ENCODE assay signal across 9 cellular contexts in genomic region chr14:64410084-64410774, GRCh38. TPM values are rescaled to one million over a fixed set of nuclear protein-coding genes. Genes with fewer than 3 reads are reported as not detected.
A peak's percentile ranks its signal among the peaks of the same experiment; 100 is the strongest.
DNase-seq lines count a peak whose midpoint lies in the region; ATAC-seq lines count a peak whose summit lies in the region.
"Had no signal": no experiment of that assay in that cellular context is flagged by ENCODE, and none has a peak within 500 bp of the region (broad histone marks: within the 10 kb centered on the region; RNA-seq: fewer than 3 reads in every experiment).

No MANE protein-coding gene starts in this region.

- DNase-seq in A172 (ENCODE audit: low spot score) (peak; percentile 40), HCEC 1CT (peak; percentile 53), iPS-NIHi7 (ENCODE audit: extremely low spot score) (peak; percentile 63), amniotic stem cell (lab: John Stamatoyannopoulos, UW) (no peak)
- no peak for DNase-seq in activated T-helper 1 cell treated with anti-CD3 and anti-CD28 coated beads, Interleukin-12 subunit alpha, Interleukin-12 subunit beta, Interleukin-2, Interleukin-4 antibody, amounts not matched to agents 30 ng/mL and 10 ng/mL and 1 ng/mL, durations not matched to agents 14 hours and 24 hours and 36 hours (ENCODE audit: low spot score)
- DNase-seq: CD4-positive, alpha-beta memory T cell had no signal

- H3K4me1 Mint-ChIP-seq in activated T-helper 1 cell treated with anti-CD3 and anti-CD28 coated beads, Interleukin-12 subunit alpha, Interleukin-12 subunit beta, Interleukin-2, Interleukin-4 antibody, amounts not matched to agents 30 ng/mL and 10 ng/mL and 1 ng/mL, durations not matched to agents 14 hours and 24 hours and 36 hours (ENCODE audit: low read depth): peaks cover 40% of the 10 kb centered on the region
- H3K4me1 Mint-ChIP-seq: CD4-positive, alpha-beta memory T cell had no signal

- ATAC-seq in GM19397 (IDR thresholded peaks at IDR 0.05; ENCODE audit: unreplicated experiment) (no peak), HG03025 (IDR thresholded peaks at IDR 0.05; ENCODE audit: low FRiP score, unreplicated experiment) (no peak), GM21367 (IDR thresholded peaks at IDR 0.05; ENCODE audit: unreplicated experiment) (no peak)

- no peak overlapping the region for H3K4me3 Mint-ChIP-seq in activated T-helper 1 cell treated with anti-CD3 and anti-CD28 coated beads, Interleukin-12 subunit alpha, Interleukin-12 subunit beta, Interleukin-2, Interleukin-4 antibody, amounts not matched to agents 30 ng/mL and 10 ng/mL and 1 ng/mL, durations not matched to agents 14 hours and 24 hours and 36 hours
- H3K4me3 Mint-ChIP-seq: CD4-positive, alpha-beta memory T cell had no signal

- no peaks in the 10 kb centered on the region for H3K27me3 Mint-ChIP-seq in activated T-helper 1 cell treated with anti-CD3 and anti-CD28 coated beads, Interleukin-12 subunit alpha, Interleukin-12 subunit beta, Interleukin-2, Interleukin-4 antibody, amounts not matched to agents 30 ng/mL and 10 ng/mL and 1 ng/mL, durations not matched to agents 14 hours and 24 hours and 36 hours (ENCODE audit: insufficient read depth)
- H3K27me3 Mint-ChIP-seq: CD4-positive, alpha-beta memory T cell had no signal

- peak overlapping the region; percentile 49 for H3K27ac Mint-ChIP-seq in activated T-helper 1 cell treated with anti-CD3 and anti-CD28 coated beads, Interleukin-12 subunit alpha, Interleukin-12 subunit beta, Interleukin-2, Interleukin-4 antibody, amounts not matched to agents 30 ng/mL and 10 ng/mL and 1 ng/mL, durations not matched to agents 14 hours and 24 hours and 36 hours

- intact Hi-C loops in activated T-helper 1 cell treated with anti-CD3 and anti-CD28 coated beads, Interleukin-12 subunit alpha, Interleukin-12 subunit beta, Interleukin-2, Interleukin-4 antibody, amounts not matched to agents 30 ng/mL and 10 ng/mL and 1 ng/mL, durations not matched to agents 14 hours and 24 hours and 36 hours (cut with micrococcal nuclease): no loop called here

- H3K9me3 Mint-ChIP-seq in activated T-helper 1 cell treated with anti-CD3 and anti-CD28 coated beads, Interleukin-12 subunit alpha, Interleukin-12 subunit beta, Interleukin-2, Interleukin-4 antibody, amounts not matched to agents 30 ng/mL and 10 ng/mL and 1 ng/mL, durations not matched to agents 14 hours and 24 hours and 36 hours: no peaks in the 10 kb centered on the region
- H3K9me3 Mint-ChIP-seq: CD4-positive, alpha-beta memory T cell had no signal

- peaks cover 31% of the 10 kb centered on the region for H3K36me3 Mint-ChIP-seq in activated T-helper 1 cell treated with anti-CD3 and anti-CD28 coated beads, Interleukin-12 subunit alpha, Interleukin-12 subunit beta, Interleukin-2, Interleukin-4 antibody, amounts not matched to agents 30 ng/mL and 10 ng/mL and 1 ng/mL, durations not matched to agents 14 hours and 24 hours and 36 hours (ENCODE audit: low read depth)

RNA-seq across cellular contexts. Expression of gene MTHFD1, which starts 22.1 kb away (rescaled TPM):
- total RNA-seq in A172 (2014; rRNA removed; shearing (Covaris generic)): 29.6 and 48.2 TPM in 2 replicates
- 241 and 244 TPM in 2 replicates for total RNA-seq in activated T-helper 1 cell treated with anti-CD3 and anti-CD28 coated beads, Interleukin-12 subunit alpha, Interleukin-12 subunit beta, Interleukin-2, Interleukin-4 antibody, amounts not matched to agents 30 ng/mL and 10 ng/mL and 1 ng/mL, durations not matched to agents 14 hours and 24 hours and 36 hours

RNA-seq across cellular contexts. Expression of gene AKAP5, which starts 55.1 kb away (rescaled TPM):
- total RNA-seq in A172 (2014; rRNA removed; shearing (Covaris generic)): 1.6 and 1.9 TPM in 2 replicates
- 1.1 and 1.5 TPM in 2 replicates for total RNA-seq in activated T-helper 1 cell treated with anti-CD3 and anti-CD28 coated beads, Interleukin-12 subunit alpha, Interleukin-12 subunit beta, Interleukin-2, Interleukin-4 antibody, amounts not matched to agents 30 ng/mL and 10 ng/mL and 1 ng/mL, durations not matched to agents 14 hours and 24 hours and 36 hours

Comparison
In these comparisons a context has a peak if more than half of its experiments do, and no peak if none do; other contexts are left out.
1. DNase-seq: peak in A172 (single experiment), HCEC 1CT (single experiment) and iPS-NIHi7 (single experiment); none in activated T-helper 1 cell treated with anti-CD3 and anti-CD28 coated beads, Interleukin-12 subunit alpha, Interleukin-12 subunit beta, Interleukin-2, Interleukin-4 antibody, amounts not matched to agents 30 ng/mL and 10 ng/mL and 1 ng/mL, durations not matched to agents 14 hours and 24 hours and 36 hours (single experiment) and amniotic stem cell (single experiment).